19 cellular contexts compared by ENCODE assay signal in genomic region chr5:54301852-54302251, GRCh38.
"Had no signal": no experiment of that assay in that cellular context is flagged by ENCODE, and none has a peak within 500 bp of the region (broad histone marks: within the 10 kb centered on the region; RNA-seq: fewer than 3 reads in every experiment).

No MANE protein-coding gene starts in this region.

- H3K36me3 Mint-ChIP-seq: stimulated activated effector memory CD8-positive, alpha-beta T cell treated with anti-CD3 and anti-CD28 coated beads, Interleukin-12 subunit alpha, Interleukin-12 subunit beta, amount 100 ng/mL, for 72 hours had no signal

- H3K4me3 Mint-ChIP-seq: endodermal cell; naive thymus-derived CD8-positive, alpha-beta T cell; neural crest cell; stimulated activated effector memory CD8-positive, alpha-beta T cell treated with anti-CD3 and anti-CD28 coated beads, Interleukin-12 subunit alpha, Interleukin-12 subunit beta, amount 100 ng/mL, for 72 hours; stimulated activated naive CD8-positive, alpha-beta T cell treated with anti-CD3 and anti-CD28 coated beads, Interleukin-15, Interleukin-2, amounts not matched to agents 100 ng/mL and 50 ng/mL, for 24 hours had no signal

- H3K27ac Mint-ChIP-seq: endodermal cell; progenitor cell of endocrine pancreas; stimulated activated effector memory CD8-positive, alpha-beta T cell treated with anti-CD3 and anti-CD28 coated beads, Interleukin-12 subunit alpha, Interleukin-12 subunit beta, amount 100 ng/mL, for 72 hours; stimulated activated naive CD8-positive, alpha-beta T cell treated with anti-CD3 and anti-CD28 coated beads, Interleukin-15, Interleukin-2, amounts not matched to agents 100 ng/mL and 50 ng/mL, for 24 hours had no signal

- ATAC-seq: esophagus mucosa; mucosa of descending colon; naive thymus-derived CD8-positive, alpha-beta T cell had no signal

- H3K9me3 ChIP-seq: colonic mucosa, heart right ventricle, mucosa of descending colon, pancreas, tibial artery had no signal

- H3K4me3 ChIP-seq: colonic mucosa, heart right ventricle, mucosa of descending colon, pancreas, tibial artery had no signal

- H3K27me3 Mint-ChIP-seq: naive thymus-derived CD8-positive, alpha-beta T cell; progenitor cell of endocrine pancreas; stimulated activated naive CD8-positive, alpha-beta T cell treated with anti-CD3 and anti-CD28 coated beads, Interleukin-15, Interleukin-2, amounts not matched to agents 100 ng/mL and 50 ng/mL, for 24 hours had no signal

- H3K4me1 ChIP-seq: colonic mucosa had no signal

- H3K36me3 ChIP-seq: colonic mucosa, heart right ventricle, pancreas, tibial artery had no signal

- H3K27ac ChIP-seq: colonic mucosa, pancreas, tibial artery had no signal

- H3K27me3 ChIP-seq: colonic mucosa, heart right ventricle, pancreas, tibial artery had no signal

- H3K9me3 Mint-ChIP-seq: endodermal cell; naive thymus-derived CD8-positive, alpha-beta T cell; neural crest cell; stimulated activated effector memory CD8-positive, alpha-beta T cell treated with anti-CD3 and anti-CD28 coated beads, Interleukin-12 subunit alpha, Interleukin-12 subunit beta, amount 100 ng/mL, for 72 hours; stimulated activated naive CD8-positive, alpha-beta T cell treated with anti-CD3 and anti-CD28 coated beads, Interleukin-15, Interleukin-2, amounts not matched to agents 100 ng/mL and 50 ng/mL, for 24 hours had no signal

- DNase-seq: colonic mucosa; effector CD4-positive, alpha-beta T cell; endodermal cell; heart right ventricle; hypothalamus; kidney glomerular epithelial cell; mucosa of descending colon; naive thymus-derived CD8-positive, alpha-beta T cell; occipital lobe; pancreas; right cardiac atrium; stimulated activated CD4-positive, alpha-beta T cell treated with anti-CD3 and anti-CD28 coated beads, Interleukin-4, amount 100 ng/mL, for 1 hour; stimulated activated CD8-positive, alpha-beta memory T cell treated with anti-CD3 and anti-CD28 coated beads, Interleukin-4, amount 100 ng/mL, for 48 hours; tibial artery had no signal
